9 cellular contexts compared by ENCODE assay signal in genomic region chr1:41639332-41639936, GRCh38.
A peak's percentile ranks its signal among the peaks of the same experiment; 100 is the strongest.
DNase-seq lines count a peak whose midpoint lies in the region; ATAC-seq and TF ChIP-seq lines count a peak whose summit lies in the region.
"Had no signal": no experiment of that assay in that cellular context is flagged by ENCODE, and none has a peak within 500 bp of the region (broad histone marks: within the 10 kb centered on the region; RNA-seq: fewer than 3 reads in every experiment).

No MANE protein-coding gene starts in this region.

- CTCF ChIA-PET in OCI-LY7 (lab: Charles Lee; ENCODE audit: unreplicated experiment) = no interaction called here

- peaks cover 25% of the 10 kb centered on the region for H3K4me1 ChIP-seq in OCI-LY7 (ENCODE audit: insufficient read depth, low read length, poor library complexity, severe bottlenecking)

- H3K9me2 ChIP-seq in OCI-LY7 (ENCODE audit: insufficient read depth, low read length) = no peaks in the 10 kb centered on the region

- intact Hi-C loops in OCI-LY7 (cut with micrococcal nuclease; ENCODE audit: unreplicated experiment) = no loop called here

- H3K4me3 Mint-ChIP-seq in osteocyte (ENCODE audit: unreplicated experiment) = no peak overlapping the region

- no peaks in the 10 kb centered on the region for H3K27me3 ChIP-seq in brain microvascular endothelial cell (replicated peaks)

- H3K9me3 ChIP-seq in OCI-LY7 (ENCODE audit: low read length) = no peaks in the 10 kb centered on the region

- in situ Hi-C loops in brain microvascular endothelial cell (cut with HindIII; ENCODE audit: low pct_ligation_motif_present, low sequenced_read_pairs) = no loop called here

- peak; percentile 20 for DNase-seq in COLO829 (ENCODE audit: low spot score)
- DNase-seq in OCI-LY7 (ENCODE audit: low spot score) = no peak
- peak; percentile 84 for DNase-seq in brain microvascular endothelial cell
- no peak for DNase-seq in osteocyte (ENCODE audit: extremely low spot score, unreplicated experiment)
- no peak for DNase-seq in NCI-H1436 treated with DMSO at 0.1 percent for 48 hours (lab: John Stamatoyannopoulos, UW)
- no peak for DNase-seq in NCI-H526 (lab: John Stamatoyannopoulos, UW)
- DNase-seq in NCI-H1048 (lab: John Stamatoyannopoulos, UW) = no peak

- H3K27ac ChIP-seq in OCI-LY7 (ENCODE audit: low read depth, low read length, poor library complexity, severe bottlenecking) (no peak overlapping the region), brain microvascular endothelial cell (peak overlapping the region; percentile 80)
- H3K27ac ChIP-seq: KMS-11 had no signal

- H3K4me3 ChIP-seq in OCI-LY7 (ENCODE audit: low read depth, low read length, poor library complexity, severe bottlenecking) (no peak overlapping the region), brain microvascular endothelial cell (ENCODE audit: low read depth, low read length) (no peak overlapping the region)

- BruUV-seq in OCI-LY7 (replicated peaks; lab: Mats Ljungman, UMichigan) = no TSS peak

- TF ChIP-seq CTCF in OCI-LY7 (conservative IDR thresholded peaks at IDR 0.05; ENCODE audit: low read length) = no peak
- peak; percentile 21 for TF ChIP-seq CTCF in brain microvascular endothelial cell (IDR thresholded peaks at IDR 0.05; ENCODE audit: low read depth, low read length, missing control alignments)
- no peak for TF ChIP-seq CTCF in osteocyte (IDR thresholded peaks at IDR 0.05)

- H3K4me1 Mint-ChIP-seq in osteocyte (ENCODE audit: unreplicated experiment) = peaks cover 12% of the 10 kb centered on the region

- H4K20me1 ChIP-seq in OCI-LY7 (ENCODE audit: insufficient read depth, low read length) = no peaks in the 10 kb centered on the region

- H3K79me2 ChIP-seq in OCI-LY7 (ENCODE audit: insufficient read depth, low read depth, low read length) = no peaks in the 10 kb centered on the region

- no peak for ATAC-seq in GM18502 (IDR thresholded peaks at IDR 0.05; ENCODE audit: poor library complexity, unreplicated experiment)

- no peaks in the 10 kb centered on the region for H3K36me3 Mint-ChIP-seq in osteocyte (ENCODE audit: unreplicated experiment)

- no peaks in the 10 kb centered on the region for H3K9me3 Mint-ChIP-seq in osteocyte (ENCODE audit: unreplicated experiment)

- peak overlapping the region; percentile 36; the same call in 1 of the 2 replicates for H3K4me2 ChIP-seq in OCI-LY7 (ENCODE audit: low read length)
- H3K4me2 ChIP-seq: KMS-11 had no signal

- no peaks in the 10 kb centered on the region for H3K36me3 ChIP-seq in OCI-LY7 (ENCODE audit: insufficient read depth, low read length)
- H3K36me3 ChIP-seq in brain microvascular endothelial cell (replicated peaks) = no peaks in the 10 kb centered on the region

- POLR2A ChIA-PET in OCI-LY7 (lab: Charles Lee) = no interaction called here

- no peak overlapping the region for H2AFZ ChIP-seq in OCI-LY7 (ENCODE audit: low read length)

- no peaks in the 10 kb centered on the region for H3K27me3 Mint-ChIP-seq in osteocyte (ENCODE audit: unreplicated experiment)

- peak overlapping the region; percentile 48 for H3K27ac Mint-ChIP-seq in osteocyte (ENCODE audit: unreplicated experiment)

Comparison
In these comparisons a context has a peak if more than half of its experiments do, and no peak if none do; other contexts are left out.
1. DNase-seq: peak in COLO829 (single experiment) and brain microvascular endothelial cell (single experiment); none in OCI-LY7 (single experiment), osteocyte (single experiment), NCI-H1436 treated with DMSO at 0.1 percent for 48 hours (single experiment), NCI-H526 (0 of 2) and NCI-H1048 (single experiment).